8 cellular contexts compared by ENCODE assay signal in the genomic region with DNA sequence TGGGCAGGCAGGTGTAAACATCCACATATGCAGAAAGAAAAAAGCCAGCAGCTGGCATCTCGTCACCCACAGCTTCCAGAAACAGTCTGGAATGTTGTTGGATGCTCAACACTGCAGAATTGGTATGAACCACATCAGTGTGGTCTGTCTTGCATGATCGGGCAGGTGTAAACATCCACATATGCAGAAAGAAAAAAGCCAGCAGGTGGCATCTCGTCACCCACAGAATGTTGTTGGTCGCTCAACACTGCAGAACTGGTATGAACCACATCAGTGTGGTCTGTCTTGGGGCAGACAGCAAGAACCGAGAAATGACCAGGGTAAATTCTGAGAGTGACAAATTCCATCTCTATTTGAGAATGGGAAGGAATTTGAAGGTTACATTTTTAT. TPM values are rescaled to one million over a fixed set of nuclear protein-coding genes. Genes with fewer than 3 reads are reported as not detected.
A peak's percentile ranks its signal among the peaks of the same experiment; 100 is the strongest.
DNase-seq lines count a peak whose midpoint lies in the region; ATAC-seq, FAIRE-seq and TF ChIP-seq lines count a peak whose summit lies in the region.

No MANE protein-coding gene starts in this region.

- H3K27ac ChIP-seq in PC-3 (ENCODE audit: low read length) = no peak overlapping the region
- no peak overlapping the region for H3K27ac ChIP-seq in keratinocyte (ENCODE audit: control insufficient read depth, insufficient read depth, low read length)

- intact Hi-C loops in PC-3 (cut with micrococcal nuclease) = loop anchor here (1.0 to 10.0 kb wide), 6 partner anchors 73 to 658 kb away; no protein-coding TSS in a partner anchor

- no peak for TF ChIP-seq POLR2A in H54 (IDR thresholded peaks at IDR 0.05; ENCODE audit: low read depth, low read length)

- FAIRE-seq in keratinocyte (lab: Jason Lieb, UNC) (no peak), H54 (lab: Jason Lieb, UNC) (no peak)

- peak; percentile 83 for ATAC-seq in HG02870 (IDR thresholded peaks at IDR 0.05; ENCODE audit: unreplicated experiment)
- ATAC-seq in PC-3 = peak; percentile 91

- H3K4me2 ChIP-seq in PC-3 (ENCODE audit: low read length) = no peak overlapping the region
- no peak overlapping the region for H3K4me2 ChIP-seq in keratinocyte (ENCODE audit: control insufficient read depth, extremely low read depth, insufficient read depth, low read depth, low read length)

- H2AFZ ChIP-seq in PC-3 (ENCODE audit: low read length) = no peak overlapping the region
- H2AFZ ChIP-seq in keratinocyte (ENCODE audit: control insufficient read depth, low read length) = no peak overlapping the region

- CTCF ChIA-PET in PC-3 (lab: Charles Lee) = interaction anchor here (0.5 to 0.7 kb wide), 3 partner anchors 108 to 650 kb away, joined by 3 to 4 read pairs (median 3); no protein-coding TSS in a partner anchor

- DNase-seq in stimulated activated CD4-positive, alpha-beta T cell treated with anti-CD3 and anti-CD28 coated beads, Interleukin-2, amount 100 ng/mL, for 4 hours (ENCODE audit: low read depth) = peak; percentile 25
- no peak for DNase-seq in stimulated activated CD4-positive, alpha-beta T cell treated with anti-CD3 and anti-CD28 coated beads, Interleukin-12 subunit alpha, Interleukin-12 subunit beta, amount 100 ng/mL, for 4 hours
- DNase-seq in PC-3 = peak; percentile 58
- no peak for DNase-seq in keratinocyte (ENCODE audit: low read depth, low spot score)
- DNase-seq in H54 (ENCODE audit: insufficient read length, low spot score) = no peak
- DNase-seq in GDM1 (lab: John Stamatoyannopoulos, UW) = no peak
- DNase-seq in NCI-H226 = no peak

- dilution Hi-C loops in keratinocyte (cut with MboI; ENCODE audit: extremely low pct_ligation_motif_present, low sequenced_read_pairs) = no loop called here

- H4K20me1 ChIP-seq in PC-3 (ENCODE audit: low read length) (no peaks in the 10 kb centered on the region), keratinocyte (ENCODE audit: control insufficient read depth, extremely low read depth, insufficient read depth, low read length) (no peaks in the 10 kb centered on the region)

- no peaks in the 10 kb centered on the region for H3K4me1 ChIP-seq in PC-3 (ENCODE audit: insufficient read depth, low read length)
- peaks cover 11% of the 10 kb centered on the region for H3K4me1 ChIP-seq in keratinocyte (ENCODE audit: control insufficient read depth, extremely low read depth, insufficient read depth, low read length)

- H3K4me3 ChIP-seq in PC-3 (ENCODE audit: low read length) (no peak overlapping the region), keratinocyte (ENCODE audit: control insufficient read depth in 2 of 3, extremely low read depth in 1 of 3, insufficient read depth in 2 of 3, low read depth in 1 of 3, low read length in 3 of 3) (no peak overlapping the region)

- H3K9ac ChIP-seq in PC-3 (ENCODE audit: low read length) = no peak overlapping the region
- H3K9ac ChIP-seq in keratinocyte (ENCODE audit: control insufficient read depth, extremely low read depth, insufficient read depth, low read length) = no peak overlapping the region

- H3K27me3 ChIP-seq in PC-3 (ENCODE audit: low read length) (no peaks in the 10 kb centered on the region), keratinocyte (ENCODE audit: control insufficient read depth, extremely low read depth, insufficient read depth, low read length) (no peaks in the 10 kb centered on the region)

- no peaks in the 10 kb centered on the region for H3K9me3 ChIP-seq in PC-3 (ENCODE audit: low read length)
- no peaks in the 10 kb centered on the region for H3K9me3 ChIP-seq in keratinocyte (ENCODE audit: control insufficient read depth, low read depth, low read length)

- peak; percentile 41; the same call in 1 of the 2 replicates for TF ChIP-seq CTCF in PC-3 (conservative IDR thresholded peaks at IDR 0.05; ENCODE audit: low read depth, low read length)
- peak in 2 of 3 experiments; percentile 3 for TF ChIP-seq CTCF in keratinocyte (optimal IDR thresholded peaks at IDR 0.05 in 1 of 3, IDR thresholded peaks at IDR 0.05 in 1 of 3, conservative IDR thresholded peaks at IDR 0.05 in 1 of 3; ENCODE audit: extremely low read depth in 1 of 3, insufficient read depth in 2 of 3, low read length in 3 of 3)

- POLR2A ChIA-PET in PC-3 (lab: Charles Lee; ENCODE audit: unreplicated experiment) = no interaction called here

- no TSS peak for BruUV-seq in PC-3 (replicated peaks; lab: Mats Ljungman, UMichigan)

- H3K79me2 ChIP-seq in PC-3 (ENCODE audit: low read length) (0 out of 2 replicates have a peak, but pooled peaks cover 14% of the 10 kb centered on the region), keratinocyte (ENCODE audit: control insufficient read depth, insufficient read depth, low read length) (no peaks in the 10 kb centered on the region)

- H3K36me3 ChIP-seq in PC-3 (ENCODE audit: low read depth, low read length) (no peaks in the 10 kb centered on the region), keratinocyte (ENCODE audit: control insufficient read depth in 2 of 2, extremely low read depth in 1 of 2, insufficient read depth in 2 of 2, low read length in 2 of 2) (no peaks in the 10 kb centered on the region)

- H3F3A ChIP-seq in PC-3 (ENCODE audit: low read length, unreplicated experiment) = no peaks in the 10 kb centered on the region

- H3K9me2 ChIP-seq in PC-3 (replicated peaks; ENCODE audit: low read length) = no peaks in the 10 kb centered on the region

- H3K9me1 ChIP-seq in keratinocyte (ENCODE audit: control insufficient read depth, extremely low read depth, insufficient read depth, low read length) = no peaks in the 10 kb centered on the region

RNA-seq across cellular contexts. Expression of a gene that starts 39.6 kb away (rescaled TPM):
- total RNA-seq in PC-3 (2014; rRNA removed) = 23.1 and 38.5 TPM in 2 replicates
- 1.0 to 2.5 TPM (median 1.4 TPM) in 3 replicates for polyA plus RNA-seq in keratinocyte
- 0.27 TPM for polyA plus RNA-seq in keratinocyte (2011; ENCODE audit: low read depth)
- polyA plus RNA-seq in keratinocyte (2011; cell fraction: cytosol; rRNA removed) = 0.21 and 0.29 TPM in 2 replicates
- 0.80 and 1.8 TPM in 2 replicates for polyA plus RNA-seq in keratinocyte (2011; cell fraction: nucleus; rRNA removed)
- 0.01 and 0.58 TPM in 2 replicates for polyA plus RNA-seq in keratinocyte (2012; ENCODE audit: low replicate concordance)
- polyA minus RNA-seq in keratinocyte = 1.2 to 2.7 TPM (median 1.5 TPM) in 3 replicates
- 4.0 TPM for polyA minus RNA-seq in keratinocyte (2011; cell fraction: cytosol; rRNA and poly(A)+ RNA removed)
- 1.3 and 1.6 TPM in 2 replicates for polyA minus RNA-seq in keratinocyte (2011; cell fraction: nucleus; rRNA and poly(A)+ RNA removed)

Comparison
In these comparisons a context has a peak if more than half of its experiments do, and no peak if none do; other contexts are left out.
1. DNase-seq: peak in stimulated activated CD4-positive, alpha-beta T cell treated with anti-CD3 and anti-CD28 coated beads, Interleukin-2, amount 100 ng/mL, for 4 hours (single experiment) and PC-3 (single experiment); none in stimulated activated CD4-positive, alpha-beta T cell treated with anti-CD3 and anti-CD28 coated beads, Interleukin-12 subunit alpha, Interleukin-12 subunit beta, amount 100 ng/mL, for 4 hours (single experiment), keratinocyte (single experiment), H54 (single experiment), GDM1 (single experiment) and NCI-H226 (single experiment).